Comparison of ENCODE assay signal across 34 cellular contexts in the genomic region with DNA sequence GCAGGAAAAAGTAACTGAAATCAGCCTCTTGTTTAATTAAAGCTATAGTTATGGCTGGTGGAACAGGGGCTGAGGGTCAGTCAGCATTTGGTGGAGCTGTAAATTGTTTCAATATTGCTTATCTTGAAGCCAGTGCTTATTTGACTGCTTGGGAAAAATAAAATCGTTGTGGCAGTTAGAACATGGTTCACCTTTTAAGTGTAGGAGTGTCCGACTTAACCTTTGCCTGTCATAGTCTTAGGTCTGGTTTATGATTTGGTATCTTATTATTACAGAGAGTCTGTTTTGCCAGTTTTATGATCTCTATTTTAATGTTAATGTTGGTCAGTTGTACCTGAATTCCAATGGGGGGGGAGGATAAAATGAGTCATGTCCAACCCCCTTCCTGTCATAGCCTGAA. TPM values are rescaled to one million over a fixed set of nuclear protein-coding genes. Genes with fewer than 3 reads are reported as not detected.
DNase-seq lines count a peak whose midpoint lies in the region; ATAC-seq, FAIRE-seq and TF ChIP-seq lines count a peak whose summit lies in the region.
"Had no signal": no experiment of that assay in that cellular context is flagged by ENCODE, and none has a peak within 500 bp of the region (broad histone marks: within the 10 kb centered on the region; RNA-seq: fewer than 3 reads in every experiment).

No MANE protein-coding gene starts in this region.

- 79 to 94% methylated on average over 2 of the region's 2 CpGs for WGBS in thyroid gland, 2 donors

- H3K36me3 ChIP-seq in mucosa of descending colon (ENCODE audit: low read depth) (no peaks in the 10 kb centered on the region), thyroid gland (no peaks in the 10 kb centered on the region)
- H3K36me3 ChIP-seq: BE2C, BLaER1 had no signal

- FAIRE-seq in D721Med (lab: Jason Lieb, UNC): peak; percentile 44
- FAIRE-seq: A204.1, A549 had no signal

- ATAC-seq in left colon (peak; percentile 93), mucosa of descending colon (peak; percentile 84)
- ATAC-seq: A549; CD8-positive, alpha-beta T cell had no signal

- no peak overlapping the region for H3K4me3 ChIP-seq in mucosa of descending colon
- H3K4me3 ChIP-seq in thyroid gland (replicated peaks in 1 of 3): no peak overlapping the region
- H3K4me3 ChIP-seq: A549; BLaER1; BLaER1 treated with 17β-estradiol and CSF1 and Interleukin-3, amounts not matched to agents 10 nM and 100 nM had no signal

- no peak overlapping the region for H3K27ac ChIP-seq in thyroid gland
- H3K27ac ChIP-seq: 22Rv1; A549; BLaER1; BLaER1 treated with 17β-estradiol and CSF1 and Interleukin-3, amounts not matched to agents 10 nM and 100 nM; C4-2B had no signal

- DNase-seq in D721Med (ENCODE audit: insufficient read length, low spot score) (no peak), left colon (no peak), mucosa of descending colon (no peak), NCI-H446 (lab: John Stamatoyannopoulos, UW) (no peak), head of caudate nucleus (no peak), thyroid gland (no peak)
- DNase-seq: 8988T; ACHN; AML-193; BE2C; C1 segment of cervical spinal cord; Caco-2; Calu3; CD4-positive, alpha-beta memory T cell; CD4-positive, alpha-beta T cell; CD4-positive, CD25-positive, alpha-beta regulatory T cell; CD8-positive, alpha-beta memory T cell; CD8-positive, alpha-beta T cell; COR-L47; DMS 273 treated with DMSO at 0.1 percent for 48 hours; DMS153; DMS53; DMS79; DMS79 treated with DMSO at 0.1 percent for 48 hours; DND-41; EL had no signal

- H3K27me3 ChIP-seq in thyroid gland: no peaks in the 10 kb centered on the region
- H3K27me3 ChIP-seq: BE2C; BLaER1; BLaER1 treated with 17β-estradiol and CSF1 and Interleukin-3, amounts not matched to agents 10 nM and 100 nM had no signal

- no peak for TF ChIP-seq CTCF in D721Med (IDR thresholded peaks at IDR 0.05; ENCODE audit: insufficient read depth, missing control alignments)
- no peak for TF ChIP-seq CTCF in mucosa of descending colon (IDR thresholded peaks at IDR 0.05)
- no peak for TF ChIP-seq CTCF in thyroid gland (IDR thresholded peaks at IDR 0.05)

- H3K4me1 ChIP-seq in mucosa of descending colon (ENCODE audit: low read depth) (no peaks in the 10 kb centered on the region), thyroid gland (no peaks in the 10 kb centered on the region)
- H3K4me1 ChIP-seq: A549; BLaER1; BLaER1 treated with 17β-estradiol and CSF1 and Interleukin-3, amounts not matched to agents 10 nM and 100 nM; Caco-2 had no signal

- intact Hi-C loops in left colon (cut with DNase I, micrococcal nuclease) (no loop called here), mucosa of descending colon (cut with DNase I, micrococcal nuclease) (no loop called here), head of caudate nucleus (cut with DNase I) (no loop called here), thyroid gland (cut with DNase I) (no loop called here)

- H3K9me3 ChIP-seq in mucosa of descending colon (peaks cover 21% of the 10 kb centered on the region), thyroid gland (no peaks in the 10 kb centered on the region)
- H3K9me3 ChIP-seq: A549, BE2C, Caco-2 had no signal

- no peak for TF ChIP-seq POLR2A in thyroid gland (IDR thresholded peaks at IDR 0.05)

RNA-seq across cellular contexts. Expression of a gene that starts 27.2 kb away (rescaled TPM):
- total RNA-seq in left colon (1 to 10 TPM; 1.3 to 1.8 TPM), mucosa of descending colon (1 to 10 TPM; 1.7 to 2.1 (median 2.0) TPM), thyroid gland (10 to 100 TPM in 2 of 4 donors, 1 to 10 TPM in 1, under 1 TPM in 1; 0.81 to 14.3 (median 8.7) TPM)
- total RNA-seq: A172; B cell; Caco-2; Calu3; CD4-positive, alpha-beta memory T cell; CD4-positive, alpha-beta T cell; CD4-positive, CD25-positive, alpha-beta regulatory T cell; CD8-positive, alpha-beta memory T cell; CD8-positive, alpha-beta T cell had no signal
